In the genomic region with DNA sequence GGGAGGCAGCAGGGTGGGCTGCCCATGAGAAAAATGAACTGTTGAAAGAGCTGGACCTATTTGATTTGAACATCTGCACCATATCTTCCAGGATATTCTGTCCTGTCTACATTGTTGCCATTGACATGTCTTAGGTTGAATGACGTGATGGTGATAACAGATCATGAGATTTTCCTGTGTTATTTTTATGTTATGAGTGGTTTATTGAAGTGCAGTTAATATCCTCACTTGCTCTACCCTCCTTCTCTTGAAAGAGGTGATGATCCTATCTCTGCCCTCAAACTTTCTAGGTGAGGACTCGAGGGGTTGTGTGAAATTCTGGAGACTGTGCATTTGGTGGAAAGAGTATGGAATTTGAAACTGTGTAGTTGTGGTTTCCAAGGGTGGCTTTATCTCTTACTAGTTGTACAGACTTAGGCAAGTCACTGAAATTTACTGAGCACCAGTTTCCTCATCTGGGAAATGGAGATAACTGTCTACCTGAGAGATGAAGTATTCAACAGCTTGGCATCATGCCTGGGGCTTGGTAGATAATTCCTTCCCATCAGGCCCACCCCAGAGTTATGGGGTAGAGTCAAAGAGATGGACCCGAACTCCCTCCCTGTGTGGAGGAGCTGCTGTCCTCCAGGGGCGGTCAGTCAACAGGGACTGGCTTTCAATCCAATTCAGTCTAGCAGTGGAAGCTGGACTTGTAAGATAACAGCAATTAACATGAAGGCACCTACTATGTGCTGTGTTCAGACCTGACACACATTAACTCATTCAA, we compare ENCODE assay signal across 1 cellular context.
A peak's percentile ranks its signal among the peaks of the same experiment; 100 is the strongest.
TF ChIP-seq lines count a peak whose summit lies in the region.

No MANE protein-coding gene starts in this region.

TF ChIP-seq in K562, 482 proteins besides CTCF, POLR2A, EP300 and RAD21 (continued from another document and continues in another):
- no peak for TF ChIP-seq PTRF (tag; IDR thresholded peaks at IDR 0.05)
- no peak for TF ChIP-seq FOXJ3 (CRISPR knock-in tag; IDR thresholded peaks at IDR 0.05)
- TF ChIP-seq JUND (IDR thresholded peaks at IDR 0.05; ENCODE audit: borderline replicate concordance, low read depth, low read length) = peak; percentile 45
- TF ChIP-seq JUND (tag; IDR thresholded peaks at IDR 0.05; ENCODE audit: borderline replicate concordance, low read depth, low read length) = peak; percentile 60; the same call in 1 of the 3 replicates
- no peak for TF ChIP-seq EHMT2 (IDR thresholded peaks at IDR 0.05)
- TF ChIP-seq E2F8 (IDR thresholded peaks at IDR 0.05; ENCODE audit: low read depth, partially characterized antibody) = no peak
- no peak for TF ChIP-seq ZNF444 (CRISPR knock-in tag; IDR thresholded peaks at IDR 0.05)
- TF ChIP-seq PHF8 (IDR thresholded peaks at IDR 0.05; ENCODE audit: borderline replicate concordance, low read length) = no peak
- no peak; the same call in 1 of the 2 replicates for TF ChIP-seq L3MBTL2 (IDR thresholded peaks at IDR 0.05)
- TF ChIP-seq ZNF316 (IDR thresholded peaks at IDR 0.05) = no peak
- TF ChIP-seq TFAM (CRISPR knock-in tag; conservative IDR thresholded peaks at IDR 0.05) = no peak
- TF ChIP-seq NBN (IDR thresholded peaks at IDR 0.05; ENCODE audit: low read depth) = peak; percentile 80; the same call in 1 of the 2 replicates
- no peak for TF ChIP-seq NR2F6 (CRISPR knock-in tag; IDR thresholded peaks at IDR 0.05)
- TF ChIP-seq ZKSCAN8 (CRISPR knock-in tag; IDR thresholded peaks at IDR 0.05) = 0 out of 2 replicates have a peak, but pooled peaks have one; percentile 29
- TF ChIP-seq ELF1 (tag; IDR thresholded peaks at IDR 0.05) = peak; percentile 46; the same call in 1 of the 2 replicates
- TF ChIP-seq SMAD1 (IDR thresholded peaks at IDR 0.05; ENCODE audit: low read depth, low read length, partially characterized antibody) = no peak
- peak; percentile 89 for TF ChIP-seq DPF2 (IDR thresholded peaks at IDR 0.05)
- peak; percentile 57 for TF ChIP-seq CEBPG (CRISPR knock-in tag; IDR thresholded peaks at IDR 0.05)
- peak; percentile 24 to 73; a peak in 2 of 4 replicates for TF ChIP-seq CEBPG (tag; conservative IDR thresholded peaks at IDR 0.05 in 1 of 2, IDR thresholded peaks at IDR 0.05 in 1 of 2)
- TF ChIP-seq HOXB6 (CRISPR knock-in tag; IDR thresholded peaks at IDR 0.05; ENCODE audit: borderline replicate concordance) = no peak
- no peak for TF ChIP-seq PATZ1 (CRISPR knock-in tag; IDR thresholded peaks at IDR 0.05; ENCODE audit: borderline replicate concordance)
- no peak for TF ChIP-seq MED1 (CRISPR knock-in tag; IDR thresholded peaks at IDR 0.05; ENCODE audit: borderline replicate concordance)
- TF ChIP-seq, protein P1, sequence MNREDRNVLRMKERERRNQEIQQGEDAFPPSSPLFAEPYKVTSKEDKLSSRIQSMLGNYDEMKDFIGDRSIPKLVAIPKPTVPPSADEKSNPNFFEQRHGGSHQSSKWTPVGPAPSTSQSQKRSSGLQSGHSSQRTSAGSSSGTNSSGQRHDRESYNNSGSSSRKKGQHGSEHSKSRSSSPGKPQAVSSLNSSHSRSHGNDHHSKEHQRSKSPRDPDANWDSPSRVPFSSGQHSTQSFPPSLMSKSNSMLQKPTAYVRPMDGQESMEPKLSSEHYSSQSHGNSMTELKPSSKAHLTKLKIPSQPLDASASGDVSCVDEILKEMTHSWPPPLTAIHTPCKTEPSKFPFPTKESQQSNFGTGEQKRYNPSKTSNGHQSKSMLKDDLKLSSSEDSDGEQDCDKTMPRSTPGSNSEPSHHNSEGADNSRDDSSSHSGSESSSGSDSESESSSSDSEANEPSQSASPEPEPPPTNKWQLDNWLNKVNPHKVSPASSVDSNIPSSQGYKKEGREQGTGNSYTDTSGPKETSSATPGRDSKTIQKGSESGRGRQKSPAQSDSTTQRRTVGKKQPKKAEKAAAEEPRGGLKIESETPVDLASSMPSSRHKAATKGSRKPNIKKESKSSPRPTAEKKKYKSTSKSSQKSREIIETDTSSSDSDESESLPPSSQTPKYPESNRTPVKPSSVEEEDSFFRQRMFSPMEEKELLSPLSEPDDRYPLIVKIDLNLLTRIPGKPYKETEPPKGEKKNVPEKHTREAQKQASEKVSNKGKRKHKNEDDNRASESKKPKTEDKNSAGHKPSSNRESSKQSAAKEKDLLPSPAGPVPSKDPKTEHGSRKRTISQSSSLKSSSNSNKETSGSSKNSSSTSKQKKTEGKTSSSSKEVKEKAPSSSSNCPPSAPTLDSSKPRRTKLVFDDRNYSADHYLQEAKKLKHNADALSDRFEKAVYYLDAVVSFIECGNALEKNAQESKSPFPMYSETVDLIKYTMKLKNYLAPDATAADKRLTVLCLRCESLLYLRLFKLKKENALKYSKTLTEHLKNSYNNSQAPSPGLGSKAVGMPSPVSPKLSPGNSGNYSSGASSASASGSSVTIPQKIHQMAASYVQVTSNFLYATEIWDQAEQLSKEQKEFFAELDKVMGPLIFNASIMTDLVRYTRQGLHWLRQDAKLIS (CRISPR knock-in tag; IDR thresholded peaks at IDR 0.05) = no peak; the same call in 1 of the 2 replicates
- no peak for TF ChIP-seq E2F1 (CRISPR knock-in tag; IDR thresholded peaks at IDR 0.05)
- no peak for TF ChIP-seq CREBBP (IDR thresholded peaks at IDR 0.05; ENCODE audit: low read depth, low read length)
- TF ChIP-seq ZNF277 (CRISPR knock-in tag; IDR thresholded peaks at IDR 0.05; ENCODE audit: borderline replicate concordance) = no peak
- no peak for TF ChIP-seq ZBTB43 (CRISPR knock-in tag; IDR thresholded peaks at IDR 0.05)
- TF ChIP-seq CBX5 (IDR thresholded peaks at IDR 0.05; ENCODE audit: borderline replicate concordance, low read depth) = no peak
- TF ChIP-seq, protein P2, sequence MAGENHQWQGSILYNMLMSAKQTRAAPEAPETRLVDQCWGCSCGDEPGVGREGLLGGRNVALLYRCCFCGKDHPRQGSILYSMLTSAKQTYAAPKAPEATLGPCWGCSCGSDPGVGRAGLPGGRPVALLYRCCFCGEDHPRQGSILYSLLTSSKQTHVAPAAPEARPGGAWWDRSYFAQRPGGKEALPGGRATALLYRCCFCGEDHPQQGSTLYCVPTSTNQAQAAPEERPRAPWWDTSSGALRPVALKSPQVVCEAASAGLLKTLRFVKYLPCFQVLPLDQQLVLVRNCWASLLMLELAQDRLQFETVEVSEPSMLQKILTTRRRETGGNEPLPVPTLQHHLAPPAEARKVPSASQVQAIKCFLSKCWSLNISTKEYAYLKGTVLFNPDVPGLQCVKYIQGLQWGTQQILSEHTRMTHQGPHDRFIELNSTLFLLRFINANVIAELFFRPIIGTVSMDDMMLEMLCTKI (IDR thresholded peaks at IDR 0.05; ENCODE audit: partially characterized antibody) = no peak
- peak; percentile 68 for TF ChIP-seq RNF2 (IDR thresholded peaks at IDR 0.05)
- no peak for TF ChIP-seq ZNF23 (CRISPR knock-in tag; IDR thresholded peaks at IDR 0.05)
- TF ChIP-seq GATA2 (CRISPR knock-in tag; IDR thresholded peaks at IDR 0.05) = peak; percentile 70
- no peak for TF ChIP-seq NCOA4 (IDR thresholded peaks at IDR 0.05; ENCODE audit: partially characterized antibody)
- TF ChIP-seq CBX1 (IDR thresholded peaks at IDR 0.05; ENCODE audit: low read depth) = no peak
- TF ChIP-seq ZNF695 (CRISPR knock-in tag; IDR thresholded peaks at IDR 0.05) = no peak
- TF ChIP-seq PCBP1 (IDR thresholded peaks at IDR 0.05; ENCODE audit: low read depth, low read length, poor library complexity, severe bottlenecking) = no peak
- TF ChIP-seq, protein P3, sequence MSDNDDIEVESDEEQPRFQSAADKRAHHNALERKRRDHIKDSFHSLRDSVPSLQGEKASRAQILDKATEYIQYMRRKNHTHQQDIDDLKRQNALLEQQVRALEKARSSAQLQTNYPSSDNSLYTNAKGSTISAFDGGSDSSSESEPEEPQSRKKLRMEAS (CRISPR knock-in tag; IDR thresholded peaks at IDR 0.05) = no peak
- TF ChIP-seq DIDO1 (tag; IDR thresholded peaks at IDR 0.05; ENCODE audit: low read depth) = no peak
- 0 out of 2 replicates have a peak, but pooled peaks have one; percentile 21 for TF ChIP-seq NFE2 (IDR thresholded peaks at IDR 0.05; ENCODE audit: low read depth)
- TF ChIP-seq ADNP (tag; IDR thresholded peaks at IDR 0.05) = peak; percentile 82
- TF ChIP-seq ZNF785 (CRISPR knock-in tag; IDR thresholded peaks at IDR 0.05) = no peak
- TF ChIP-seq NFIX (CRISPR knock-in tag; IDR thresholded peaks at IDR 0.05; ENCODE audit: low read depth) = no peak
- no peak for TF ChIP-seq ZNF239 (CRISPR knock-in tag; IDR thresholded peaks at IDR 0.05)
- TF ChIP-seq ZNF764 (CRISPR knock-in tag; IDR thresholded peaks at IDR 0.05; ENCODE audit: low read depth) = no peak
- TF ChIP-seq, protein P4, sequence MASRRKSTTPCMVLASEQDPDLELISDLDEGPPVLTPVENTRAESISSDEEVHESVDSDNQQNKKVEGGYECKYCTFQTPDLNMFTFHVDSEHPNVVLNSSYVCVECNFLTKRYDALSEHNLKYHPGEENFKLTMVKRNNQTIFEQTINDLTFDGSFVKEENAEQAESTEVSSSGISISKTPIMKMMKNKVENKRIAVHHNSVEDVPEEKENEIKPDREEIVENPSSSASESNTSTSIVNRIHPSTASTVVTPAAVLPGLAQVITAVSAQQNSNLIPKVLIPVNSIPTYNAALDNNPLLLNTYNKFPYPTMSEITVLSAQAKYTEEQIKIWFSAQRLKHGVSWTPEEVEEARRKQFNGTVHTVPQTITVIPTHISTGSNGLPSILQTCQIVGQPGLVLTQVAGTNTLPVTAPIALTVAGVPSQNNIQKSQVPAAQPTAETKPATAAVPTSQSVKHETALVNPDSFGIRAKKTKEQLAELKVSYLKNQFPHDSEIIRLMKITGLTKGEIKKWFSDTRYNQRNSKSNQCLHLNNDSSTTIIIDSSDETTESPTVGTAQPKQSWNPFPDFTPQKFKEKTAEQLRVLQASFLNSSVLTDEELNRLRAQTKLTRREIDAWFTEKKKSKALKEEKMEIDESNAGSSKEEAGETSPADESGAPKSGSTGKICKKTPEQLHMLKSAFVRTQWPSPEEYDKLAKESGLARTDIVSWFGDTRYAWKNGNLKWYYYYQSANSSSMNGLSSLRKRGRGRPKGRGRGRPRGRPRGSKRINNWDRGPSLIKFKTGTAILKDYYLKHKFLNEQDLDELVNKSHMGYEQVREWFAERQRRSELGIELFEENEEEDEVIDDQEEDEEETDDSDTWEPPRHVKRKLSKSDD (conservative IDR thresholded peaks at IDR 0.05; ENCODE audit: low read length) = no peak
- no peak for TF ChIP-seq ZNF212 (CRISPR knock-in tag; IDR thresholded peaks at IDR 0.05)
- TF ChIP-seq BCOR (IDR thresholded peaks at IDR 0.05) = peak; percentile 35; the same call in 1 of the 2 replicates
- TF ChIP-seq NCOR1 (IDR thresholded peaks at IDR 0.05) = peak; percentile 78
